8 cellular contexts compared by ENCODE assay signal in the genomic region with DNA sequence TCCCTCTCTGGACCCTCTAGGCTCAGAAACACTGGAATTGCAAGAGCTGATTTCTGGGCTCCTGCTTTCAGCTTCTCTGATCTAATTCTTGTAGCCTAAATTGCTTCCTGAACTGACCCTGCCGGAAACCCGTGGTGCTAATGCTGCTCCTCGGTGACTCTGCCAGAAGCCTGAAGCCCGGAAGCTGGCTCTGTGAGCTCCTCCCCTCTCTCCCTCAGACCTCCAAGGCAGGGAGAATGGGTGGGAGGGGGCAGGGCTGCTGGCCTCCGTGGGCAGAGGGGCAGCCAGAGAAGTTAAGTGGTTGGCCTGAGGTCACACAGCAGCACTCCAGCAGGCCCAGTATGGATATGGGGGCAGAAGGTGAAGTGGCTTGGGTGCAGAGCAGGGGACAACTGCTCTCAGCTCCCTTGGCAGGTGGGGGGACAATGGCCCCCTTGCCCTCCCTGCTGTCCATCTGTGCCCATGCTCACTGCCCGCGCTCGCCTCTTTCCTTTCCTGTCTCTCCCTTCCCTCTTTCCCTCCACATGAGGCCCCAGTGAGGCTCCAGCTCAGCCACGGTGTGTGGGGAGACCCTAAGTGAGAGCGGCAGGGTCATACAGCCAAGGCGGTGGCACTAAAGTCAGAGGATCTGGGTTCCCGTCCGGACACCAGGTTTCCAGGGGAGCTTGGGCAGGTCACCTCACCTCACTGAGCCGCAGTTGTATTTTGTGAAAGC.
A peak's percentile ranks its signal among the peaks of the same experiment; 100 is the strongest.
DNase-seq lines count a peak whose midpoint lies in the region; ATAC-seq lines count a peak whose summit lies in the region.

No MANE protein-coding gene starts in this region.

- H3K27me3 Mint-ChIP-seq in stimulated activated naive CD8-positive, alpha-beta T cell treated with anti-CD3 and anti-CD28 coated beads, Interleukin-15, amount 100 ng/mL, for 72 hours = no peaks in the 10 kb centered on the region

- peak; percentile 91 for ATAC-seq in stimulated activated naive CD8-positive, alpha-beta T cell treated with anti-CD3 and anti-CD28 coated beads, Interleukin-15, amount 100 ng/mL, for 72 hours
- no peak for ATAC-seq in HG03342 (IDR thresholded peaks at IDR 0.05; ENCODE audit: unreplicated experiment)
- ATAC-seq in GM21515 (IDR thresholded peaks at IDR 0.05; ENCODE audit: unreplicated experiment) = no peak
- no peak for ATAC-seq in HG02798 (IDR thresholded peaks at IDR 0.05; ENCODE audit: poor library complexity, unreplicated experiment)

- peak overlapping the region; percentile 85 to 92 for H3K4me3 Mint-ChIP-seq in stimulated activated naive CD8-positive, alpha-beta T cell treated with anti-CD3 and anti-CD28 coated beads, Interleukin-15, amount 100 ng/mL, for 72 hours

- peaks cover 53% of the 10 kb centered on the region for H3K4me1 Mint-ChIP-seq in stimulated activated naive CD8-positive, alpha-beta T cell treated with anti-CD3 and anti-CD28 coated beads, Interleukin-15, amount 100 ng/mL, for 72 hours

- H3K27ac Mint-ChIP-seq in stimulated activated naive CD8-positive, alpha-beta T cell treated with anti-CD3 and anti-CD28 coated beads, Interleukin-15, amount 100 ng/mL, for 72 hours = peak overlapping the region; percentile 98 to 99

- DNase-seq in Kasumi-1 (lab: John Stamatoyannopoulos, UW) (peak; percentile 95 to 96), left kidney (ENCODE audit: low read depth, low spot score) (peak; percentile 47), dedifferentiated amniotic fluid mesenchymal stem cell (ENCODE audit: extremely low spot score) (no peak)
- peak; percentile 56 for DNase-seq in activated naive CD4-positive, alpha-beta T cell treated with anti-CD3 and anti-CD28 coated beads, Interleukin-2, amount 50 U/mL, for 16 hours
- DNase-seq in stimulated activated naive CD8-positive, alpha-beta T cell treated with anti-CD3 and anti-CD28 coated beads, Interleukin-15, amount 100 ng/mL, for 72 hours = peak; percentile 50 to 71

- H3K9me3 Mint-ChIP-seq in stimulated activated naive CD8-positive, alpha-beta T cell treated with anti-CD3 and anti-CD28 coated beads, Interleukin-15, amount 100 ng/mL, for 72 hours = peaks cover 8 to 12% of the 10 kb centered on the region in 2 donors
